In the genomic region with DNA sequence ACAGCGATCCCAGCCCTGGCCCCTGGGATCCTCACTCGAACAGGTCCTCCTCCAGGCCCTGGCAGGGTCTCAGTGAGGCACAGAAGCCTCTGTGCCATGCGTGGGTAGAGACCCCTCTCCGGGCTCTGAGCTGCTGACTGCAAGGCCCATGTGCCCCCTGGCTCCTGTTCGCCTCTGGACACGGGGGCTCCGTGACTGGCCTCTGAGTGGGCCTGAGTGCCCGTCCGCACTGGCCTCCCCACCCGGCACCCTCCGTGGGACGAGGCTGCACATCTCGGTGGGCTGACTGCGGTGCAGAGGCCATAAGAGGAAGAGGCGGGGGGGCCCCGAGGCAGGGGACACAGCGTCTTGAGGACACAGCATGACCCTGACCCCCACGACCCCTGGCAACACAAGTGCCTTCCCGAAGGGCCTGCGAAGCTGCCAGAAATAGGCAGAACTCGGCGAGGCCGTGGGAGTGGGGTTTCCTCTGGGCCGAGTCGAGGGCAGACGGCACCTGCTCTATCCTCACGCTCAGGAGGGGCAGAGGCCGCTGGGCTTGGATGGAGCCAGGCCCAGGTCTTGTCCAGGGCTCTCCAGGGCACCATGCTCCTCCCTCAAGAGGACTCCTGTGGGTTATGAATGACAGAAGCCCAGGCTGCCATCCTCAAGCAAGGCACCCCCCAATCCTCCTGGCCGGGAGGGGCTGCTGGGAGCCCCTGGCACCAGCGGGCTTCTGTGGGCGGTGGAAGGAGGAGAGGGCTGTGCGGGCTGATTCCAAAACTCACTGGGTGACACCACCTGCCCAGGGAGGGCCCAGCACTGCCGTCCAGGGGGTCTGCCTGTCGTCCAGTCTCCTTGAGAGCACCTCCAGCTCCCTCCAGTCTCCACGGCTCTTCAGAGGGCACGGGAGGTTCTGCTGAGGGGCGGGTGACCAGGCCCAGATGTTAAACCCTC, we compare ENCODE assay signal across 1 cellular context.
TF ChIP-seq lines count a peak whose summit lies in the region.

No MANE protein-coding gene starts in this region.

TF ChIP-seq in GM23338, 12 proteins besides CTCF, POLR2A, EP300 and RAD21:
- TF ChIP-seq, protein P1, sequence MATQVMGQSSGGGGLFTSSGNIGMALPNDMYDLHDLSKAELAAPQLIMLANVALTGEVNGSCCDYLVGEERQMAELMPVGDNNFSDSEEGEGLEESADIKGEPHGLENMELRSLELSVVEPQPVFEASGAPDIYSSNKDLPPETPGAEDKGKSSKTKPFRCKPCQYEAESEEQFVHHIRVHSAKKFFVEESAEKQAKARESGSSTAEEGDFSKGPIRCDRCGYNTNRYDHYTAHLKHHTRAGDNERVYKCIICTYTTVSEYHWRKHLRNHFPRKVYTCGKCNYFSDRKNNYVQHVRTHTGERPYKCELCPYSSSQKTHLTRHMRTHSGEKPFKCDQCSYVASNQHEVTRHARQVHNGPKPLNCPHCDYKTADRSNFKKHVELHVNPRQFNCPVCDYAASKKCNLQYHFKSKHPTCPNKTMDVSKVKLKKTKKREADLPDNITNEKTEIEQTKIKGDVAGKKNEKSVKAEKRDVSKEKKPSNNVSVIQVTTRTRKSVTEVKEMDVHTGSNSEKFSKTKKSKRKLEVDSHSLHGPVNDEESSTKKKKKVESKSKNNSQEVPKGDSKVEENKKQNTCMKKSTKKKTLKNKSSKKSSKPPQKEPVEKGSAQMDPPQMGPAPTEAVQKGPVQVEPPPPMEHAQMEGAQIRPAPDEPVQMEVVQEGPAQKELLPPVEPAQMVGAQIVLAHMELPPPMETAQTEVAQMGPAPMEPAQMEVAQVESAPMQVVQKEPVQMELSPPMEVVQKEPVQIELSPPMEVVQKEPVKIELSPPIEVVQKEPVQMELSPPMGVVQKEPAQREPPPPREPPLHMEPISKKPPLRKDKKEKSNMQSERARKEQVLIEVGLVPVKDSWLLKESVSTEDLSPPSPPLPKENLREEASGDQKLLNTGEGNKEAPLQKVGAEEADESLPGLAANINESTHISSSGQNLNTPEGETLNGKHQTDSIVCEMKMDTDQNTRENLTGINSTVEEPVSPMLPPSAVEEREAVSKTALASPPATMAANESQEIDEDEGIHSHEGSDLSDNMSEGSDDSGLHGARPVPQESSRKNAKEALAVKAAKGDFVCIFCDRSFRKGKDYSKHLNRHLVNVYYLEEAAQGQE (IDR thresholded peaks at IDR 0.05; ENCODE audit: unreplicated experiment): no peak
- no peak for TF ChIP-seq STAT1 (IDR thresholded peaks at IDR 0.05; ENCODE audit: unreplicated experiment)
- TF ChIP-seq CREB1 (CRISPR knock-in tag; IDR thresholded peaks at IDR 0.05; ENCODE audit: low read depth): no peak
- no peak for TF ChIP-seq EZH2 (IDR thresholded peaks at IDR 0.05; ENCODE audit: low read depth, unreplicated experiment)
- no peak for TF ChIP-seq EZH2phosphoT487 (IDR thresholded peaks at IDR 0.05; ENCODE audit: unreplicated experiment)
- TF ChIP-seq, protein P2, sequence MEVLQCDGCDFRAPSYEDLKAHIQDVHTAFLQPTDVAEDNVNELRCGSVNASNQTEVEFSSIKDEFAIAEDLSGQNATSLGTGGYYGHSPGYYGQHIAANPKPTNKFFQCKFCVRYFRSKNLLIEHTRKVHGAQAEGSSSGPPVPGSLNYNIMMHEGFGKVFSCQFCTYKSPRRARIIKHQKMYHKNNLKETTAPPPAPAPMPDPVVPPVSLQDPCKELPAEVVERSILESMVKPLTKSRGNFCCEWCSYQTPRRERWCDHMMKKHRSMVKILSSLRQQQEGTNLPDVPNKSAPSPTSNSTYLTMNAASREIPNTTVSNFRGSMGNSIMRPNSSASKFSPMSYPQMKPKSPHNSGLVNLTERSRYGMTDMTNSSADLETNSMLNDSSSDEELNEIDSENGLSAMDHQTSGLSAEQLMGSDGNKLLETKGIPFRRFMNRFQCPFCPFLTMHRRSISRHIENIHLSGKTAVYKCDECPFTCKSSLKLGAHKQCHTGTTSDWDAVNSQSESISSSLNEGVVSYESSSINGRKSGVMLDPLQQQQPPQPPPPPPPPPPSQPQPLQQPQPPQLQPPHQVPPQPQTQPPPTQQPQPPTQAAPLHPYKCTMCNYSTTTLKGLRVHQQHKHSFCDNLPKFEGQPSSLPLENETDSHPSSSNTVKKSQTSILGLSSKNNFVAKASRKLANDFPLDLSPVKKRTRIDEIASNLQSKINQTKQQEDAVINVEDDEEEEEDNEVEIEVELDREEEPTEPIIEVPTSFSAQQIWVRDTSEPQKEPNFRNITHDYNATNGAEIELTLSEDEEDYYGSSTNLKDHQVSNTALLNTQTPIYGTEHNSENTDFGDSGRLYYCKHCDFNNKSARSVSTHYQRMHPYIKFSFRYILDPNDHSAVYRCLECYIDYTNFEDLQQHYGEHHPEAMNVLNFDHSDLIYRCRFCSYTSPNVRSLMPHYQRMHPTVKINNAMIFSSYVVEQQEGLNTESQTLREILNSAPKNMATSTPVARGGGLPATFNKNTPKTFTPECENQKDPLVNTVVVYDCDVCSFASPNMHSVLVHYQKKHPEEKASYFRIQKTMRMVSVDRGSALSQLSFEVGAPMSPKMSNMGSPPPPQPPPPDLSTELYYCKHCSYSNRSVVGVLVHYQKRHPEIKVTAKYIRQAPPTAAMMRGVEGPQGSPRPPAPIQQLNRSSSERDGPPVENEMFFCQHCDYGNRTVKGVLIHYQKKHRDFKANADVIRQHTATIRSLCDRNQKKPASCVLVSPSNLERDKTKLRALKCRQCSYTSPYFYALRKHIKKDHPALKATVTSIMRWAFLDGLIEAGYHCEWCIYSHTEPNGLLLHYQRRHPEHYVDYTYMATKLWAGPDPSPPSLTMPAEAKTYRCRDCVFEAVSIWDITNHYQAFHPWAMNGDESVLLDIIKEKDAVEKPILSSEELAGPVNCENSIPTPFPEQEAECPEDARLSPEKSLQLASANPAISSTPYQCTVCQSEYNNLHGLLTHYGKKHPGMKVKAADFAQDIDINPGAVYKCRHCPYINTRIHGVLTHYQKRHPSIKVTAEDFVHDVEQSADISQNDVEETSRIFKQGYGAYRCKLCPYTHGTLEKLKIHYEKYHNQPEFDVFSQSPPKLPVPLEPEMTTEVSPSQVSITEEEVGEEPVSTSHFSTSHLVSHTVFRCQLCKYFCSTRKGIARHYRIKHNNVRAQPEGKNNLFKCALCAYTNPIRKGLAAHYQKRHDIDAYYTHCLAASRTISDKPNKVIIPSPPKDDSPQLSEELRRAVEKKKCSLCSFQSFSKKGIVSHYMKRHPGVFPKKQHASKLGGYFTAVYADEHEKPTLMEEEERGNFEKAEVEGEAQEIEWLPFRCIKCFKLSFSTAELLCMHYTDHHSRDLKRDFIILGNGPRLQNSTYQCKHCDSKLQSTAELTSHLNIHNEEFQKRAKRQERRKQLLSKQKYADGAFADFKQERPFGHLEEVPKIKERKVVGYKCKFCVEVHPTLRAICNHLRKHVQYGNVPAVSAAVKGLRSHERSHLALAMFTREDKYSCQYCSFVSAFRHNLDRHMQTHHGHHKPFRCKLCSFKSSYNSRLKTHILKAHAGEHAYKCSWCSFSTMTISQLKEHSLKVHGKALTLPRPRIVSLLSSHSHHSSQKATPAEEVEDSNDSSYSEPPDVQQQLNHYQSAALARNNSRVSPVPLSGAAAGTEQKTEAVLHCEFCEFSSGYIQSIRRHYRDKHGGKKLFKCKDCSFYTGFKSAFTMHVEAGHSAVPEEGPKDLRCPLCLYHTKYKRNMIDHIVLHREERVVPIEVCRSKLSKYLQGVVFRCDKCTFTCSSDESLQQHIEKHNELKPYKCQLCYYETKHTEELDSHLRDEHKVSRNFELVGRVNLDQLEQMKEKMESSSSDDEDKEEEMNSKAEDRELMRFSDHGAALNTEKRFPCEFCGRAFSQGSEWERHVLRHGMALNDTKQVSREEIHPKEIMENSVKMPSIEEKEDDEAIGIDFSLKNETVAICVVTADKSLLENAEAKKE (CRISPR knock-in tag; IDR thresholded peaks at IDR 0.05): no peak
- TF ChIP-seq, protein P3, sequence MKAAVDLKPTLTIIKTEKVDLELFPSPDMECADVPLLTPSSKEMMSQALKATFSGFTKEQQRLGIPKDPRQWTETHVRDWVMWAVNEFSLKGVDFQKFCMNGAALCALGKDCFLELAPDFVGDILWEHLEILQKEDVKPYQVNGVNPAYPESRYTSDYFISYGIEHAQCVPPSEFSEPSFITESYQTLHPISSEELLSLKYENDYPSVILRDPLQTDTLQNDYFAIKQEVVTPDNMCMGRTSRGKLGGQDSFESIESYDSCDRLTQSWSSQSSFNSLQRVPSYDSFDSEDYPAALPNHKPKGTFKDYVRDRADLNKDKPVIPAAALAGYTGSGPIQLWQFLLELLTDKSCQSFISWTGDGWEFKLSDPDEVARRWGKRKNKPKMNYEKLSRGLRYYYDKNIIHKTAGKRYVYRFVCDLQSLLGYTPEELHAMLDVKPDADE (IDR thresholded peaks at IDR 0.05): no peak
- TF ChIP-seq NANOG (IDR thresholded peaks at IDR 0.05; ENCODE audit: borderline replicate concordance): no peak
- no peak for TF ChIP-seq ZNF331 (CRISPR knock-in tag; IDR thresholded peaks at IDR 0.05; ENCODE audit: low read depth)
- TF ChIP-seq JUNB (IDR thresholded peaks at IDR 0.05; ENCODE audit: unreplicated experiment): no peak
- no peak for TF ChIP-seq POLR2AphosphoS5 (IDR thresholded peaks at IDR 0.05; ENCODE audit: low read depth)
- TF ChIP-seq ZNF114 (CRISPR knock-in tag; IDR thresholded peaks at IDR 0.05): no peak
